In genomic region chr2:69564604-69565003, GRCh38 we compare ENCODE assay signal across 16 cellular contexts.
DNase-seq lines count a peak whose midpoint lies in the region; ATAC-seq, FAIRE-seq and TF ChIP-seq lines count a peak whose summit lies in the region.
"Had no signal": no experiment of that assay in that cellular context is flagged by ENCODE, and none has a peak within 500 bp of the region (broad histone marks: within the 10 kb centered on the region; RNA-seq: fewer than 3 reads in every experiment).

No MANE protein-coding gene starts in this region.

- no peak for ATAC-seq in HepG2
- ATAC-seq in effector memory CD8-positive, alpha-beta T cell (replicated peaks), result no peak
- ATAC-seq in stimulated activated naive CD8-positive, alpha-beta T cell treated with anti-CD3 and anti-CD28 coated beads, Interleukin-15, amount 100 ng/mL, for 72 hours, result no peak
- ATAC-seq in HG03196 (IDR thresholded peaks at IDR 0.05; ENCODE audit: unreplicated experiment), result no peak
- no peak for ATAC-seq in GM21526 (IDR thresholded peaks at IDR 0.05; ENCODE audit: low FRiP score, unreplicated experiment)
- ATAC-seq in GM18520 (IDR thresholded peaks at IDR 0.05; ENCODE audit: unreplicated experiment), result no peak

- H4K20me1 ChIP-seq in HepG2 (ENCODE audit: insufficient read depth, low read length), result peaks cover 5% of the 10 kb centered on the region; the same call in 1 of the 2 replicates

- H3K27me3 ChIP-seq in liver (ENCODE audit: control insufficient read depth in 4 of 4, insufficient read depth in 4 of 4, low read length in 3 of 4), result no peaks in the 10 kb centered on the region
- no peaks in the 10 kb centered on the region for H3K27me3 ChIP-seq in HepG2 (ENCODE audit: control insufficient read depth in 1 of 2, insufficient read depth in 2 of 2, low read length in 2 of 2)
- H3K27me3 ChIP-seq: heart left ventricle had no signal

- no peak for TF ChIP-seq POLR2A in HepG2 (IDR thresholded peaks at IDR 0.05; ENCODE audit: insufficient read depth in 1 of 2, low read depth in 2 of 2, low read length in 2 of 2)

- peak overlapping the region; percentile 8 for H3K4me3 Mint-ChIP-seq in T-helper 2 cell treated with Interferon-gamma antibody and Interleukin-4, amounts not matched to agents 5 μg/mL and 100 μg/mL, for 36 hours
- H3K4me3 Mint-ChIP-seq in effector memory CD8-positive, alpha-beta T cell, result peak overlapping the region; percentile 31 to 50
- H3K4me3 Mint-ChIP-seq in stimulated activated naive CD8-positive, alpha-beta T cell treated with anti-CD3 and anti-CD28 coated beads, Interleukin-15, amount 100 ng/mL, for 72 hours, result no peak overlapping the region

- FAIRE-seq in HepG2 (lab: Jason Lieb, UNC), result no peak
- FAIRE-seq: bronchial epithelial cell had no signal

- POLR2A ChIA-PET in HepG2 (lab: Yijun Ruan, JAX), result interaction anchor here (0.6 kb wide), 2 partner anchors 10 to 25 kb away, joined by 3 to 4 read pairs; no protein-coding TSS in a partner anchor

- H3K36me3 ChIP-seq in liver (ENCODE audit: control insufficient read depth in 4 of 4, insufficient read depth in 3 of 4, low read depth in 1 of 4, low read length in 3 of 4) (no peaks in the 10 kb centered on the region), HepG2 (replicated peaks in 1 of 2; ENCODE audit: control insufficient read depth in 1 of 2, insufficient read depth in 2 of 2, low read length in 2 of 2) (no peaks in the 10 kb centered on the region)
- H3K36me3 ChIP-seq: HAP-1, WERI-Rb-1 had no signal

- no peak overlapping the region for H2AFZ ChIP-seq in HepG2 (ENCODE audit: low read length)

- no peak overlapping the region for H3K27ac Mint-ChIP-seq in T-helper 2 cell treated with Interferon-gamma antibody and Interleukin-4, amounts not matched to agents 5 μg/mL and 100 μg/mL, for 36 hours
- peak overlapping the region; percentile 74 to 87 for H3K27ac Mint-ChIP-seq in effector memory CD8-positive, alpha-beta T cell
- peak overlapping the region; percentile 63 to 72 for H3K27ac Mint-ChIP-seq in stimulated activated naive CD8-positive, alpha-beta T cell treated with anti-CD3 and anti-CD28 coated beads, Interleukin-15, amount 100 ng/mL, for 72 hours
- H3K27ac Mint-ChIP-seq: progenitor cell of endocrine pancreas had no signal

- in situ Hi-C loops in HepG2 (cut with HindIII; ENCODE audit: extremely low pct_ligation_motif_present, low pct_unique_long_range_greater_than_20kb), result loop anchor here (5.0 to 10.0 kb wide), 2 partner anchors 148 to 250 kb away; no protein-coding TSS in a partner anchor

- H3K27ac ChIP-seq in liver (ENCODE audit: low read depth in 1 of 2, low read length in 2 of 2) (no peak overlapping the region), HepG2 (ENCODE audit: extremely low read length, insufficient read depth, low read length) (no peak overlapping the region)
- H3K27ac ChIP-seq: RWPE1, SK-N-MC, WERI-Rb-1 had no signal

- H3K9me3 ChIP-seq in liver (ENCODE audit: control insufficient read depth in 4 of 4, low read length in 3 of 4) (no peaks in the 10 kb centered on the region), HepG2 (ENCODE audit: low read length) (no peaks in the 10 kb centered on the region)
- H3K9me3 ChIP-seq: HAP-1, heart left ventricle had no signal

- CTCF ChIA-PET in HepG2 (lab: Yijun Ruan, JAX; ENCODE audit: low intra/inter-chr PET ratio, low total read pairs), result no interaction called here

- BruUV-seq in HepG2 (replicated peaks; lab: Mats Ljungman, UMichigan), result no TSS peak

- H3K36me3 Mint-ChIP-seq in T-helper 2 cell treated with Interferon-gamma antibody and Interleukin-4, amounts not matched to agents 5 μg/mL and 100 μg/mL, for 36 hours (ENCODE audit: low read depth), result peaks cover 5% of the 10 kb centered on the region
- H3K36me3 Mint-ChIP-seq in effector memory CD8-positive, alpha-beta T cell (ENCODE audit: insufficient read depth), result peaks cover 4% of the 10 kb centered on the region

- H3K27me3 Mint-ChIP-seq in T-helper 2 cell treated with Interferon-gamma antibody and Interleukin-4, amounts not matched to agents 5 μg/mL and 100 μg/mL, for 36 hours (ENCODE audit: low read depth), result no peaks in the 10 kb centered on the region
- no peaks in the 10 kb centered on the region for H3K27me3 Mint-ChIP-seq in effector memory CD8-positive, alpha-beta T cell
- no peaks in the 10 kb centered on the region for H3K27me3 Mint-ChIP-seq in stimulated activated naive CD8-positive, alpha-beta T cell treated with anti-CD3 and anti-CD28 coated beads, Interleukin-15, amount 100 ng/mL, for 72 hours
- H3K27me3 Mint-ChIP-seq: progenitor cell of endocrine pancreas had no signal

- TF ChIP-seq EP300 in HepG2 (IDR thresholded peaks at IDR 0.05; ENCODE audit: low read depth in 2 of 2, low read length in 2 of 2) (no peak), HepG2 (CRISPR knock-in tag; IDR thresholded peaks at IDR 0.05; ENCODE audit: borderline replicate concordance) (no peak)

- DNase-seq in HepG2 (ENCODE audit: low spot score), result no peak
- no peak for DNase-seq in T-helper 2 cell treated with Interferon-gamma antibody and Interleukin-4, amounts not matched to agents 5 μg/mL and 100 μg/mL, for 36 hours (ENCODE audit: low spot score)
- no peak for DNase-seq in effector memory CD8-positive, alpha-beta T cell
- DNase-seq in stimulated activated naive CD8-positive, alpha-beta T cell treated with anti-CD3 and anti-CD28 coated beads, Interleukin-15, amount 100 ng/mL, for 72 hours, result no peak
- DNase-seq: GF-D8 had no signal

- TF ChIP-seq RAD21 in liver (IDR thresholded peaks at IDR 0.05), result peak; percentile 24 to 52
- TF ChIP-seq RAD21 in HepG2 (CRISPR knock-in tag; IDR thresholded peaks at IDR 0.05), result no peak

- H3K4me3 ChIP-seq in liver (ENCODE audit: low read depth in 1 of 3, low read length in 3 of 3) (peak overlapping the region in 1 of 3 donors; percentile 21), HepG2 (replicated peaks in 1 of 3; ENCODE audit: insufficient read depth in 1 of 3, low read depth in 2 of 3, low read length in 3 of 3) (no peak overlapping the region)
- H3K4me3 ChIP-seq: HAP-1, heart left ventricle, SK-N-MC had no signal

- intact Hi-C loops in HepG2 (cut with micrococcal nuclease; ENCODE audit: unreplicated experiment), result loop anchor here (5.0 kb wide), 1 partner anchor 78 kb away; the partner anchor contains the start of gene AAK1

- H3K4me1 ChIP-seq in liver (ENCODE audit: control insufficient read depth in 4 of 4, insufficient read depth in 4 of 4, low read length in 3 of 4) (peaks cover 3 to 12% (median 8%) of the 10 kb centered on the region in 4 donors), HepG2 (ENCODE audit: insufficient read depth, low read length) (peaks cover 14% of the 10 kb centered on the region)
- H3K4me1 ChIP-seq: HAP-1 had no signal

- peaks cover 55% of the 10 kb centered on the region for H3K4me1 Mint-ChIP-seq in T-helper 2 cell treated with Interferon-gamma antibody and Interleukin-4, amounts not matched to agents 5 μg/mL and 100 μg/mL, for 36 hours (ENCODE audit: low read depth)
- H3K4me1 Mint-ChIP-seq in effector memory CD8-positive, alpha-beta T cell (ENCODE audit: low read depth in 2 of 2), result peaks cover 69 to 80% of the 10 kb centered on the region in 2 donors
- peaks cover 97% of the 10 kb centered on the region for H3K4me1 Mint-ChIP-seq in stimulated activated naive CD8-positive, alpha-beta T cell treated with anti-CD3 and anti-CD28 coated beads, Interleukin-15, amount 100 ng/mL, for 72 hours

- no peak overlapping the region for H3K4me2 ChIP-seq in HepG2 (ENCODE audit: low read depth, low read length)

- H3K9me3 Mint-ChIP-seq in T-helper 2 cell treated with Interferon-gamma antibody and Interleukin-4, amounts not matched to agents 5 μg/mL and 100 μg/mL, for 36 hours, result no peaks in the 10 kb centered on the region
- H3K9me3 Mint-ChIP-seq in effector memory CD8-positive, alpha-beta T cell, result no peaks in the 10 kb centered on the region
- no peaks in the 10 kb centered on the region for H3K9me3 Mint-ChIP-seq in stimulated activated naive CD8-positive, alpha-beta T cell treated with anti-CD3 and anti-CD28 coated beads, Interleukin-15, amount 100 ng/mL, for 72 hours

- H3K9ac ChIP-seq in liver (ENCODE audit: low read depth in 1 of 2, low read length in 2 of 2), result no peak overlapping the region
- no peak overlapping the region for H3K9ac ChIP-seq in HepG2 (ENCODE audit: insufficient read depth, low read depth, low read length)

- no peak for TF ChIP-seq CTCF in liver (IDR thresholded peaks at IDR 0.05; ENCODE audit: low read depth, low read length, missing input control)
- TF ChIP-seq CTCF in HepG2 (CRISPR knock-in tag; IDR thresholded peaks at IDR 0.05), result no peak

- 51% methylated on average over 3 of the region's 3 CpGs for WGBS in liver
- WGBS in HepG2 (ENCODE audit: low lambda C conversion rate), result 89% methylated on average over 3 of the region's 3 CpGs

- H3K79me2 ChIP-seq in HepG2 (ENCODE audit: insufficient read depth, low read length), result no peaks in the 10 kb centered on the region

TF ChIP-seq in liver, 16 proteins besides CTCF, POLR2A, EP300 and RAD21 (continues in another document):
- TF ChIP-seq MAX (IDR thresholded peaks at IDR 0.05) (no peak), JUND (IDR thresholded peaks at IDR 0.05) (no peak), YY1 (IDR thresholded peaks at IDR 0.05) (no peak), ATF3 (IDR thresholded peaks at IDR 0.05) (peak; percentile 21), GABPA (IDR thresholded peaks at IDR 0.05 in 1 of 2, conservative IDR thresholded peaks at IDR 0.05 in 1 of 2) (no peak)

TF ChIP-seq in HepG2, 621 proteins besides CTCF, POLR2A, EP300 and RAD21 (continues in another document):
- TF ChIP-seq REL (CRISPR knock-in tag; conservative IDR thresholded peaks at IDR 0.05) (no peak), ZNF513 (CRISPR knock-in tag; conservative IDR thresholded peaks at IDR 0.05) (no peak), ZNF44 (CRISPR knock-in tag; IDR thresholded peaks at IDR 0.05) (no peak), TERF1 (CRISPR knock-in tag; IDR thresholded peaks at IDR 0.05) (no peak)

Comparison
In these comparisons a context has a peak if more than half of its experiments do, and no peak if none do; other contexts are left out.
1. H3K4me3 Mint-ChIP-seq: peak in T-helper 2 cell treated with Interferon-gamma antibody and Interleukin-4, amounts not matched to agents 5 μg/mL and 100 μg/mL, for 36 hours (single experiment) and effector memory CD8-positive, alpha-beta T cell (2 of 2); none in stimulated activated naive CD8-positive, alpha-beta T cell treated with anti-CD3 and anti-CD28 coated beads, Interleukin-15, amount 100 ng/mL, for 72 hours (0 of 2).